In the genomic region with DNA sequence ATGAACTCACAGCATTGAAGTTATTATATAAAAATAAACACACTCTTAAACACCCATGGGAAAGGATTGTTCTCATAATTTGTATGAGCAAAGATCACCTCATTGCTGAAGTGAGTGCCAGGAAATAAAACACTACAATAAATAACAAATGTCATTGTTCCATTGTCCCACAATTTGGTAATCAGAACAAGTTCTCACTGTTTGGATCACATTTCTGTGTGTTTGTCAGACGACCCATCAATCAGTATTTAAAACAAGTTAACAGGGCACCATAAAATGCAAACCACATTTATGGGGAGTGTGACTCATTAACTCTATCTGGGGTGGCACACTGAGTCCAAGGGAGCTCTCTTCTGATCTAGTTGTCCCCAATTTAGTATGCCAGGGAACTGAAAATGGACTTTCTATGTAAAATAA, we compare ENCODE assay signal across 11 cellular contexts.
DNase-seq lines count a peak whose midpoint lies in the region; ATAC-seq and TF ChIP-seq lines count a peak whose summit lies in the region.
"Had no signal": no experiment of that assay in that cellular context is flagged by ENCODE, and none has a peak within 500 bp of the region (broad histone marks: within the 10 kb centered on the region; RNA-seq: fewer than 3 reads in every experiment).

No MANE protein-coding gene starts in this region.

- peaks cover 45% of the 10 kb centered on the region for H3K4me1 ChIP-seq in Karpas-422 (ENCODE audit: low read length)

- no peak overlapping the region for H2AFZ ChIP-seq in Karpas-422 (ENCODE audit: low read length)

- no peaks in the 10 kb centered on the region for H3K79me2 ChIP-seq in Karpas-422 (ENCODE audit: low read length)

- H3K9me2 ChIP-seq in Karpas-422 (replicated peaks; ENCODE audit: insufficient read depth, low read length) = no peaks in the 10 kb centered on the region

- H3K27me3 Mint-ChIP-seq in activated CD8-positive, alpha-beta T cell treated with anti-CD3 and anti-CD28 coated beads for 36 hours = no peaks in the 10 kb centered on the region
- H3K27me3 Mint-ChIP-seq: CD4-positive, alpha-beta memory T cell had no signal

- ATAC-seq in activated CD8-positive, alpha-beta T cell treated with anti-CD3 and anti-CD28 coated beads for 36 hours = peak; percentile 53
- no peak for ATAC-seq in omental fat pad (ENCODE audit: low FRiP score)
- ATAC-seq in GM19324 (IDR thresholded peaks at IDR 0.05; ENCODE audit: low FRiP score, unreplicated experiment) = no peak

- intact Hi-C loops in activated CD8-positive, alpha-beta T cell treated with anti-CD3 and anti-CD28 coated beads for 36 hours (cut with micrococcal nuclease) = loop anchor here (5.0 kb wide), 1 partner anchor 349 kb away; no protein-coding TSS in a partner anchor

- POLR2A ChIA-PET in activated CD8-positive, alpha-beta T cell treated with anti-CD3 and anti-CD28 coated beads for 36 hours (lab: Charles Lee) = no interaction called here

- H3K4me2 ChIP-seq in Karpas-422 (ENCODE audit: low read depth, low read length, poor library complexity, severe bottlenecking) = no peak overlapping the region

- H3K27me3 ChIP-seq in Karpas-422 (ENCODE audit: low read length) = no peaks in the 10 kb centered on the region

- H3K9ac ChIP-seq in Karpas-422 (ENCODE audit: low read length) = no peak overlapping the region

- no peaks in the 10 kb centered on the region for H3K9me3 ChIP-seq in Karpas-422 (ENCODE audit: low read length)

- H4K20me1 ChIP-seq in Karpas-422 (ENCODE audit: insufficient read depth, low read depth, low read length) = no peaks in the 10 kb centered on the region

- H3K27ac Mint-ChIP-seq in activated CD8-positive, alpha-beta T cell treated with anti-CD3 and anti-CD28 coated beads for 36 hours = no peak overlapping the region

- no peak for TF ChIP-seq CTCF in activated CD8-positive, alpha-beta T cell treated with anti-CD3 and anti-CD28 coated beads for 36 hours (IDR thresholded peaks at IDR 0.05)
- TF ChIP-seq CTCF in omental fat pad (IDR thresholded peaks at IDR 0.05) = no peak

- peak overlapping the region; percentile 54 for H3K27ac ChIP-seq in Karpas-422 (ENCODE audit: low read length)

- H3K36me3 ChIP-seq in Karpas-422 (ENCODE audit: insufficient read depth, low read length) = no peaks in the 10 kb centered on the region

- no peak overlapping the region for H3K4me3 Mint-ChIP-seq in activated CD8-positive, alpha-beta T cell treated with anti-CD3 and anti-CD28 coated beads for 36 hours

- H3K9me3 Mint-ChIP-seq in activated CD8-positive, alpha-beta T cell treated with anti-CD3 and anti-CD28 coated beads for 36 hours = peaks cover 3% of the 10 kb centered on the region

- DNase-seq in Daoy (ENCODE audit: low read depth) (peak; percentile 40), Karpas-422 (peak; percentile 55), left kidney (ENCODE audit: low read depth, low spot score) (peak; percentile 7), AG08396 (ENCODE audit: low spot score) (no peak), omental fat pad (ENCODE audit: low spot score) (no peak), RPMI8226 (no peak)
- no peak for DNase-seq in activated CD8-positive, alpha-beta T cell treated with anti-CD3 and anti-CD28 coated beads for 36 hours
- DNase-seq: CD4-positive, alpha-beta memory T cell; NCI-H1105; NK-92 treated with Interleukin-12 subunit alpha and Interleukin-12 subunit beta, amount 100 ng/mL, for 24 hours had no signal

- CTCF ChIA-PET in activated CD8-positive, alpha-beta T cell treated with anti-CD3 and anti-CD28 coated beads for 36 hours (lab: Charles Lee) = interaction anchor here (1.6 kb wide), 1 partner anchor 350 kb away, joined by 6 read pairs; no protein-coding TSS in a partner anchor

- H3K4me1 Mint-ChIP-seq in activated CD8-positive, alpha-beta T cell treated with anti-CD3 and anti-CD28 coated beads for 36 hours (ENCODE audit: low read depth) = peaks cover 46% of the 10 kb centered on the region

- no peak overlapping the region for H3K4me3 ChIP-seq in Karpas-422 (ENCODE audit: low read length)

- H3K36me3 Mint-ChIP-seq in activated CD8-positive, alpha-beta T cell treated with anti-CD3 and anti-CD28 coated beads for 36 hours (ENCODE audit: low read depth) = peaks cover 3% of the 10 kb centered on the region
- H3K36me3 Mint-ChIP-seq: CD4-positive, alpha-beta memory T cell had no signal

Comparison
In these comparisons a context has a peak if more than half of its experiments do, and no peak if none do; other contexts are left out.
1. DNase-seq: peak in Daoy (single experiment), Karpas-422 (single experiment) and left kidney (single experiment); none in activated CD8-positive, alpha-beta T cell treated with anti-CD3 and anti-CD28 coated beads for 36 hours (single experiment), AG08396 (single experiment), omental fat pad (single experiment) and RPMI8226 (single experiment).